10 cellular contexts compared by ENCODE assay signal in genomic region chr3:130043694-130044093, GRCh38. TPM values are rescaled to one million over a fixed set of nuclear protein-coding genes. Genes with fewer than 3 reads are reported as not detected.
DNase-seq lines count a peak whose midpoint lies in the region; TF ChIP-seq lines count a peak whose summit lies in the region.
"Not testable (repeated sequence)": the region's sequence is repeated elsewhere in the genome, so short reads cannot be mapped to it uniquely, and the experiment has no call there.
"Had no signal": no experiment of that assay in that cellular context is flagged by ENCODE, and none has a peak within 500 bp of the region (broad histone marks: within the 10 kb centered on the region; RNA-seq: fewer than 3 reads in every experiment).

No MANE protein-coding gene starts in this region.

- not testable (repeated sequence) for H4K91ac ChIP-seq in neuronal stem cell (ENCODE audit: low read depth, low read length, poor library complexity)

- H3K27me3 ChIP-seq in BLaER1; cardiac muscle cell; neuronal stem cell (ENCODE audit: control insufficient read depth in 3 of 3, insufficient read depth in 3 of 3, low read depth in 1 of 3, low read length in 3 of 3): not testable (repeated sequence)

- not testable (repeated sequence) for H2AFZ ChIP-seq in neuronal stem cell (ENCODE audit: low read length)

- DNase-seq in GF-D8 (lab: John Stamatoyannopoulos, UW) (peak; percentile 26), NAMALWA (ENCODE audit: low spot score) (peak; percentile 50), UCSD-AML1 (lab: John Stamatoyannopoulos, UW; ENCODE audit: unreplicated experiment) (peak; percentile 31)
- not testable (repeated sequence) for DNase-seq in cardiac muscle cell (ENCODE audit: low read depth in 1 of 2, low spot score in 1 of 2); neuronal stem cell (ENCODE audit: low spot score)

- H3K79me1 ChIP-seq in neuronal stem cell (ENCODE audit: low read depth, low read length), result not testable (repeated sequence)

- H3K27ac ChIP-seq in BLaER1 (peak overlapping the region; percentile 91), cardiac muscle cell (peak overlapping the region; percentile 69)
- not testable (repeated sequence) for H3K27ac ChIP-seq in neuronal stem cell (replicated peaks; ENCODE audit: low read length)

- peak overlapping the region; percentile 76 for H3K4me2 ChIP-seq in BLaER1
- not testable (repeated sequence) for H3K4me2 ChIP-seq in neuronal stem cell (ENCODE audit: insufficient read depth, low read length, poor library complexity, severe bottlenecking)

- not testable (repeated sequence) for H3K4me3 ChIP-seq in BLaER1; cardiac muscle cell; neuronal stem cell (ENCODE audit: low read length in 2 of 2)

- H4K20me1 ChIP-seq in BLaER1, result not testable (repeated sequence)

- H3K9ac ChIP-seq in BLaER1, result peak overlapping the region; percentile 73
- H3K9ac ChIP-seq in neuronal stem cell (ENCODE audit: low read depth, low read length, poor library complexity), result not testable (repeated sequence)

- H2BK120ac ChIP-seq in neuronal stem cell (ENCODE audit: low read depth, low read length), result not testable (repeated sequence)

- H3K4ac ChIP-seq in neuronal stem cell (ENCODE audit: low read length), result not testable (repeated sequence)

- H3K14ac ChIP-seq in neuronal stem cell (ENCODE audit: low read length), result not testable (repeated sequence)

- not testable (repeated sequence) for H3K18ac ChIP-seq in neuronal stem cell (ENCODE audit: low read length)

- not testable (repeated sequence) for H2BK5ac ChIP-seq in neuronal stem cell (ENCODE audit: low read length)

- not testable (repeated sequence) for H2AK5ac ChIP-seq in neuronal stem cell (ENCODE audit: low read depth, low read length)

- H3K36me3 ChIP-seq in BLaER1; cardiac muscle cell; neuronal stem cell (replicated peaks in 1 of 2; ENCODE audit: control insufficient read depth in 2 of 2, insufficient read depth in 2 of 2, low read length in 2 of 2): not testable (repeated sequence)

- H3K23ac ChIP-seq in neuronal stem cell (ENCODE audit: low read depth, low read length, poor library complexity), result not testable (repeated sequence)

- H4K8ac ChIP-seq in neuronal stem cell (ENCODE audit: low read depth, low read length), result peak overlapping the region; percentile 86

- not testable (repeated sequence) for H3K9me3 ChIP-seq in BLaER1; cardiac muscle cell (ENCODE audit: low read depth); neuronal stem cell (replicated peaks in 1 of 2; ENCODE audit: control insufficient read depth in 2 of 2, insufficient read depth in 1 of 2, low read depth in 1 of 2, low read length in 2 of 2)

- H2BK12ac ChIP-seq in neuronal stem cell (ENCODE audit: low read length), result not testable (repeated sequence)

- peaks cover 56% of the 10 kb centered on the region for H3K4me1 ChIP-seq in BLaER1
- H3K4me1 ChIP-seq in cardiac muscle cell (ENCODE audit: low read depth); neuronal stem cell (ENCODE audit: control insufficient read depth in 2 of 2, insufficient read depth in 1 of 2, low read depth in 1 of 2, low read length in 2 of 2): not testable (repeated sequence)

- WGBS in neuronal stem cell (ENCODE audit: extremely low coverage in 2 of 2, insufficient read length in 2 of 2, insufficient replicate concordance in 1 of 2), 2 donors, result no CpG with 5 or more reads among the region's 5 CpGs

- TF ChIP-seq CTCF in cardiac muscle cell (IDR thresholded peaks at IDR 0.05; ENCODE audit: low read depth, low read length), result not testable (repeated sequence)

- H2BK15ac ChIP-seq in neuronal stem cell (ENCODE audit: low read length), result not testable (repeated sequence)

RNA-seq across cellular contexts. Expression of gene ALG1L2, which starts 37.9 kb away (rescaled TPM):
- total RNA-seq in cardiac muscle cell, result not detected in 2 replicates
- 2.6 and 3.4 TPM in 2 replicates for polyA plus RNA-seq in cardiac muscle cell
- not detected for polyA plus RNA-seq in neuronal stem cell (2013, experiment 1 of 2)
- polyA plus RNA-seq in neuronal stem cell (2013, experiment 2 of 2), result 0.11 TPM
- total RNA-seq: A673; CD8-positive, alpha-beta T cell; GM12878 had no signal
- polyA plus RNA-seq: BJ had no signal
